Comparison of ENCODE assay signal across 1 cellular context in the genomic region with DNA sequence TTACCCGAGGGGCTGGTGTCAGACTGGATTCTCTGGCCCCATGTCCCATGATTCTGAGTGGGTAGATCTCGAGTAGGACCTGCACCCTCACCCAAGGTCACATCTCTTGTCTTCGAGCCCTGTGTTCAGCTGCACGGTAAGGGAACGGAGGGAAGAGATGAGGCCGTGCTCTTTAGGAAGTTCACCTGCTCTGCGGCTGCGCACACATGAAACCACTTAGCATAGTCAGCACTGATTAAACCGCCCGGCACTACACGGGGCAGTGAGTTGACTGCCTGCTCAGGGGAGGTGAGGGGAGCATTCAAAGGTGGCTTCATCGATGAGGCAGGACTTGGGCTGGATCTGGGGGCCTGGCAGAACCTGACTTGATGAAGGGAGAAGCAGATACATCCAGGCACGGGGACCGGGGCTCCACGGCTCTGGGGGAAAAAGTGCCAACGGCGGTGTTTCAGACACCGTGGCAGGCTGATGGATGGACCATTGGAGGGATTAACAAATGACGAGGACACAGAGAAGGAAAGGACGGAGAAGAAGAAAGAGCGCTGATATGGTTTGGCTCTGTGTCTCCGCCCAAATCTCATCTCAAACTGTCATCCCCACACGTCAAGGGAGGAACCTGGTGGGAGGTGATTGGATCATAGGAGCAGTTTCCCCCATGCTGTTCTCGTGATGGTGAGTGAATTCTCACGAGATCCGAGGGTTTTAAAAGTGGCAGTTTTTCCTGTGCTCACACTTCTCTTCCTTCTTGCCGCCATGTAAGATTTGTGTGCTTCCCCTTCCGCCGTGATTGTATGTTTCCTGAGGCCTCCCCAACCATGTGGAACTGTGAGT.
A peak's percentile ranks its signal among the peaks of the same experiment; 100 is the strongest.
TF ChIP-seq lines count a peak whose summit lies in the region.

No MANE protein-coding gene starts in this region.

TF ChIP-seq in K562, 482 proteins besides CTCF, POLR2A, EP300 and RAD21 (continued from another document):
- TF ChIP-seq, protein P1, sequence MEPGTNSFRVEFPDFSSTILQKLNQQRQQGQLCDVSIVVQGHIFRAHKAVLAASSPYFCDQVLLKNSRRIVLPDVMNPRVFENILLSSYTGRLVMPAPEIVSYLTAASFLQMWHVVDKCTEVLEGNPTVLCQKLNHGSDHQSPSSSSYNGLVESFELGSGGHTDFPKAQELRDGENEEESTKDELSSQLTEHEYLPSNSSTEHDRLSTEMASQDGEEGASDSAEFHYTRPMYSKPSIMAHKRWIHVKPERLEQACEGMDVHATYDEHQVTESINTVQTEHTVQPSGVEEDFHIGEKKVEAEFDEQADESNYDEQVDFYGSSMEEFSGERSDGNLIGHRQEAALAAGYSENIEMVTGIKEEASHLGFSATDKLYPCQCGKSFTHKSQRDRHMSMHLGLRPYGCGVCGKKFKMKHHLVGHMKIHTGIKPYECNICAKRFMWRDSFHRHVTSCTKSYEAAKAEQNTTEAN (CRISPR knock-in tag; IDR thresholded peaks at IDR 0.05): no peak
- no peak for TF ChIP-seq DMBX1 (CRISPR knock-in tag; IDR thresholded peaks at IDR 0.05; ENCODE audit: borderline replicate concordance)
- TF ChIP-seq MYBL2 (IDR thresholded peaks at IDR 0.05; ENCODE audit: low read depth): peak; percentile 28; the same call in 1 of the 2 replicates
- TF ChIP-seq MYBL2 (CRISPR knock-in tag; IDR thresholded peaks at IDR 0.05; ENCODE audit: borderline replicate concordance): no peak
- no peak; the same call in 1 of the 2 replicates for TF ChIP-seq RBFOX2 (IDR thresholded peaks at IDR 0.05; ENCODE audit: low read depth, low read length)
- no peak for TF ChIP-seq SMARCE1 (IDR thresholded peaks at IDR 0.05)
- TF ChIP-seq POLR2H (tag; IDR thresholded peaks at IDR 0.05; ENCODE audit: low read depth): no peak; the same call in 1 of the 2 replicates
- TF ChIP-seq WHSC1 (IDR thresholded peaks at IDR 0.05; ENCODE audit: low read length): no peak
- no peak for TF ChIP-seq NR3C1 (CRISPR knock-in tag; IDR thresholded peaks at IDR 0.05)
- no peak for TF ChIP-seq ZNF668 (CRISPR knock-in tag; IDR thresholded peaks at IDR 0.05)
- no peak for TF ChIP-seq ZNF121 (CRISPR knock-in tag; conservative IDR thresholded peaks at IDR 0.05)
- no peak for TF ChIP-seq JUNB (CRISPR knock-in tag; conservative IDR thresholded peaks at IDR 0.05)
- TF ChIP-seq SRF (CRISPR knock-in tag; IDR thresholded peaks at IDR 0.05): 0 out of 4 replicates have a peak, but pooled peaks of 1 of the 2 experiments have one; percentile 24
- TF ChIP-seq, protein P2, sequence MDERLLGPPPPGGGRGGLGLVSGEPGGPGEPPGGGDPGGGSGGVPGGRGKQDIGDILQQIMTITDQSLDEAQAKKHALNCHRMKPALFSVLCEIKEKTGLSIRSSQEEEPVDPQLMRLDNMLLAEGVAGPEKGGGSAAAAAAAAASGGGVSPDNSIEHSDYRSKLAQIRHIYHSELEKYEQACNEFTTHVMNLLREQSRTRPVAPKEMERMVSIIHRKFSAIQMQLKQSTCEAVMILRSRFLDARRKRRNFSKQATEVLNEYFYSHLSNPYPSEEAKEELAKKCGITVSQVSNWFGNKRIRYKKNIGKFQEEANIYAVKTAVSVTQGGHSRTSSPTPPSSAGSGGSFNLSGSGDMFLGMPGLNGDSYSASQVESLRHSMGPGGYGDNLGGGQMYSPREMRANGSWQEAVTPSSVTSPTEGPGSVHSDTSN (CRISPR knock-in tag; IDR thresholded peaks at IDR 0.05; ENCODE audit: low read depth): peak; percentile 56; the same call in 1 of the 2 replicates
- TF ChIP-seq, protein P2 (tag; conservative IDR thresholded peaks at IDR 0.05; ENCODE audit: low read depth): peak; percentile 64
- TF ChIP-seq BRD4 (IDR thresholded peaks at IDR 0.05): no peak
- TF ChIP-seq ZNF79 (CRISPR knock-in tag; IDR thresholded peaks at IDR 0.05; ENCODE audit: low read depth): no peak
- TF ChIP-seq RBBP5 (IDR thresholded peaks at IDR 0.05; ENCODE audit: borderline replicate concordance, insufficient read depth, low read length, poor library complexity, severe bottlenecking): no peak
- TF ChIP-seq ZNF175 (CRISPR knock-in tag; IDR thresholded peaks at IDR 0.05; ENCODE audit: low read depth): no peak
- TF ChIP-seq ZNF830 (CRISPR knock-in tag; IDR thresholded peaks at IDR 0.05): no peak
- peak; percentile 50 for TF ChIP-seq MYC (IDR thresholded peaks at IDR 0.05; ENCODE audit: low read depth, low read length)
- TF ChIP-seq MYC (CRISPR knock-in tag; IDR thresholded peaks at IDR 0.05; ENCODE audit: borderline replicate concordance, low read depth): no peak
- TF ChIP-seq, protein P3, sequence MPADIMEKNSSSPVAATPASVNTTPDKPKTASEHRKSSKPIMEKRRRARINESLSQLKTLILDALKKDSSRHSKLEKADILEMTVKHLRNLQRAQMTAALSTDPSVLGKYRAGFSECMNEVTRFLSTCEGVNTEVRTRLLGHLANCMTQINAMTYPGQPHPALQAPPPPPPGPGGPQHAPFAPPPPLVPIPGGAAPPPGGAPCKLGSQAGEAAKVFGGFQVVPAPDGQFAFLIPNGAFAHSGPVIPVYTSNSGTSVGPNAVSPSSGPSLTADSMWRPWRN (IDR thresholded peaks at IDR 0.05; ENCODE audit: low read depth): no peak
- TF ChIP-seq, protein P4, sequence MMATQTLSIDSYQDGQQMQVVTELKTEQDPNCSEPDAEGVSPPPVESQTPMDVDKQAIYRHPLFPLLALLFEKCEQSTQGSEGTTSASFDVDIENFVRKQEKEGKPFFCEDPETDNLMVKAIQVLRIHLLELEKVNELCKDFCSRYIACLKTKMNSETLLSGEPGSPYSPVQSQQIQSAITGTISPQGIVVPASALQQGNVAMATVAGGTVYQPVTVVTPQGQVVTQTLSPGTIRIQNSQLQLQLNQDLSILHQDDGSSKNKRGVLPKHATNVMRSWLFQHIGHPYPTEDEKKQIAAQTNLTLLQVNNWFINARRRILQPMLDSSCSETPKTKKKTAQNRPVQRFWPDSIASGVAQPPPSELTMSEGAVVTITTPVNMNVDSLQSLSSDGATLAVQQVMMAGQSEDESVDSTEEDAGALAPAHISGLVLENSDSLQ (IDR thresholded peaks at IDR 0.05): peak; percentile 92
- TF ChIP-seq ZNF695 (CRISPR knock-in tag; IDR thresholded peaks at IDR 0.05): no peak
- no peak for TF ChIP-seq PTTG1 (tag; IDR thresholded peaks at IDR 0.05; ENCODE audit: low read depth)
- no peak for TF ChIP-seq FOXA3 (CRISPR knock-in tag; conservative IDR thresholded peaks at IDR 0.05 in 1 of 2, IDR thresholded peaks at IDR 0.05 in 1 of 2)
- TF ChIP-seq CBX5 (IDR thresholded peaks at IDR 0.05; ENCODE audit: borderline replicate concordance, low read depth): no peak
- TF ChIP-seq ZNF347 (CRISPR knock-in tag; IDR thresholded peaks at IDR 0.05; ENCODE audit: low read depth): no peak
- TF ChIP-seq, protein P5, sequence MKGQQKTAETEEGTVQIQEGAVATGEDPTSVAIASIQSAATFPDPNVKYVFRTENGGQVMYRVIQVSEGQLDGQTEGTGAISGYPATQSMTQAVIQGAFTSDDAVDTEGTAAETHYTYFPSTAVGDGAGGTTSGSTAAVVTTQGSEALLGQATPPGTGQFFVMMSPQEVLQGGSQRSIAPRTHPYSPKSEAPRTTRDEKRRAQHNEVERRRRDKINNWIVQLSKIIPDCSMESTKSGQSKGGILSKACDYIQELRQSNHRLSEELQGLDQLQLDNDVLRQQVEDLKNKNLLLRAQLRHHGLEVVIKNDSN (CRISPR knock-in tag; IDR thresholded peaks at IDR 0.05): no peak
- no peak for TF ChIP-seq HDGF (IDR thresholded peaks at IDR 0.05)
- TF ChIP-seq, protein P6, sequence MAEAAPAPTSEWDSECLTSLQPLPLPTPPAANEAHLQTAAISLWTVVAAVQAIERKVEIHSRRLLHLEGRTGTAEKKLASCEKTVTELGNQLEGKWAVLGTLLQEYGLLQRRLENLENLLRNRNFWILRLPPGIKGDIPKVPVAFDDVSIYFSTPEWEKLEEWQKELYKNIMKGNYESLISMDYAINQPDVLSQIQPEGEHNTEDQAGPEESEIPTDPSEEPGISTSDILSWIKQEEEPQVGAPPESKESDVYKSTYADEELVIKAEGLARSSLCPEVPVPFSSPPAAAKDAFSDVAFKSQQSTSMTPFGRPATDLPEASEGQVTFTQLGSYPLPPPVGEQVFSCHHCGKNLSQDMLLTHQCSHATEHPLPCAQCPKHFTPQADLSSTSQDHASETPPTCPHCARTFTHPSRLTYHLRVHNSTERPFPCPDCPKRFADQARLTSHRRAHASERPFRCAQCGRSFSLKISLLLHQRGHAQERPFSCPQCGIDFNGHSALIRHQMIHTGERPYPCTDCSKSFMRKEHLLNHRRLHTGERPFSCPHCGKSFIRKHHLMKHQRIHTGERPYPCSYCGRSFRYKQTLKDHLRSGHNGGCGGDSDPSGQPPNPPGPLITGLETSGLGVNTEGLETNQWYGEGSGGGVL (CRISPR knock-in tag; IDR thresholded peaks at IDR 0.05): no peak
- TF ChIP-seq BRD9 (IDR thresholded peaks at IDR 0.05; ENCODE audit: low read depth, partially characterized antibody): no peak
- TF ChIP-seq CBFA2T2 (conservative IDR thresholded peaks at IDR 0.05): no peak
- TF ChIP-seq BCL6 (CRISPR knock-in tag; IDR thresholded peaks at IDR 0.05): no peak
- TF ChIP-seq CREB1 (IDR thresholded peaks at IDR 0.05): no peak
- no peak for TF ChIP-seq CREB1 (CRISPR knock-in tag; IDR thresholded peaks at IDR 0.05)
- TF ChIP-seq NRF1 (conservative IDR thresholded peaks at IDR 0.05 in 1 of 2, IDR thresholded peaks at IDR 0.05 in 1 of 2): peak; percentile 85 to 89
- TF ChIP-seq SREBF2 (CRISPR knock-in tag; IDR thresholded peaks at IDR 0.05): no peak
TF ChIP-seq in K562: peak in this region for 16.
